Comparison of ENCODE assay signal across 23 cellular contexts in genomic region chr10:7553531-7553930, GRCh38.
"Had no signal": no experiment of that assay in that cellular context is flagged by ENCODE, and none has a peak within 500 bp of the region (broad histone marks: within the 10 kb centered on the region; RNA-seq: fewer than 3 reads in every experiment).

No MANE protein-coding gene starts in this region.

- H3K4me3 ChIP-seq: MG63, SJSA1, SK-N-MC had no signal

- H3K27ac ChIP-seq: SJSA1, SK-N-MC had no signal

- H3K36me3 ChIP-seq: MG63, SJSA1 had no signal

- H3K27me3 ChIP-seq: MG63, SJSA1 had no signal

- DNase-seq: IMR-90, Karpas-422, KG1, MG63, NCI-H1092, NCI-H1105 treated with DMSO at 0.1 percent for 48 hours, NCI-H1436 treated with DMSO at 0.1 percent for 48 hours, NCI-H1694, NCI-H187 treated with DMSO at 0.1 percent for 48 hours, NCI-H2029 treated with DMSO at 0.1 percent for 48 hours, NCI-H2171, NCI-H226, NCI-H446, NCI-H510A, NCI-H524 treated with DMSO at 0.1 percent for 48 hours, NCI-H69, NCI-H774, Right ventricle myocardium superior, RPMI8226, SIG-M5 had no signal

- ATAC-seq: HepG2 had no signal

- H3K9me3 ChIP-seq: SJSA1 had no signal
